ENCODE assay signal across 9 cellular contexts in the genomic region with DNA sequence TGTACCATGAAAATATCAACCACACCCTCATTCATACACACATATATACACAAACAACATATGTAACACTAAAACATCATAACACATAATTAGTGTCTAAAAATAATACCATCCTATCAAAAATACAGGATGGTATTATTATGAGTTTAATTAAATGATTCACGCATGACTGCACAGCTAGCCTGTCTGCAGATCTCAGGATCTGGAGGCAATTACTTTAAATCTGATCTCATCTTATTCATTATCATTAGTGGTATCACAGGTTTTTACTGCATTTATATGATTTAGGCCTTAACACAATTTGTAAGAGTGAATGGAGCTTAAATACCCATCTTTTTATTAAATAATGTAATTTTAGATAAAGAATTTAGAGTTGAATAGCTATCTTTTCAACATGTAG.
"Had no signal": no experiment of that assay in that cellular context is flagged by ENCODE, and none has a peak within 500 bp of the region (broad histone marks: within the 10 kb centered on the region; RNA-seq: fewer than 3 reads in every experiment).

No MANE protein-coding gene starts in this region.

- H3K9me3 ChIP-seq: HAP-1 had no signal

- H2AFZ ChIP-seq: GM23248 had no signal

- DNase-seq: GM23248, GOT3, H7, HFFc6, KBM-7 had no signal

- FAIRE-seq: HepG2 had no signal

- H3K27me3 Mint-ChIP-seq: IgD-negative memory B cell had no signal

- H3K4me1 ChIP-seq: HAP-1 had no signal

- H3K27ac ChIP-seq: GM23248, HL-60 had no signal

- H3K4me3 ChIP-seq: GM23248, HAP-1 had no signal

- H3K4me3 Mint-ChIP-seq: HFFc6, IgD-negative memory B cell had no signal

- H3K9ac ChIP-seq: GM23248 had no signal

- H3K27ac Mint-ChIP-seq: HFFc6, IgD-negative memory B cell had no signal

- H3K36me3 ChIP-seq: HAP-1 had no signal
